26 cellular contexts compared by ENCODE assay signal in the genomic region with DNA sequence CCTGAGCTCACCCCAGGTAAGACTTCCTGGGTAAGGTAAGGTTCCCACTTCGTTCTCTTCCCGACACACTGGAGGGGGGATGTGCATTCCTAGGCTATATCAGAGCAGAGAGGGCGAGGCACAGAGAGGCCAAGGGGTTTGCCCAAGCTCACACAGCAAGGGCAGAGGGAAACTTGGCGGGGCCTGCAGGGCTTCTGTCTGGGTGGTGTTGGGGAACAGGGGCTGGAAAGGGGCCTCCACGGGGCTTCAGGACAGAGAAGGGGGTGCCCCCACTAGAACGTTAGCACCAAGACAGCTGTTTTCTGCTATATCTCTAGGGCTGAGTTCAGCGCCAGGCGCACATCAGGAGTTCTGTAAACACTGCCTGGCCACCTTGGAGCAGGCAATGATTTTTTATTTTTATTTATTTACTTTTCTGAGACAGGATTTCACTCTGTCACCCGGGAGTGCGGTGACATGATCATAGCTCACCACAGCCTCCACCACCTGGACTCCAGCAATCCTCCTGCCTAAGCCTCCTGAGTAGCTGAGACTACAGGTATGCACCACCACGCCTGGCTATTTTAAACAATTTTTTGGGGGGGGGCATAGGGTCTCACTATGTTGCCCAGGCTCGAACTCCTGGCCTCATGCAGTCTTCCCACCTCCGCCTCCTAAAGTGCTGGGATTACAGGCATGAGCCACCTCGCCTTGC. TPM values are rescaled to one million over a fixed set of nuclear protein-coding genes. Genes with fewer than 3 reads are reported as not detected.
DNase-seq lines count a peak whose midpoint lies in the region; ATAC-seq, FAIRE-seq and TF ChIP-seq lines count a peak whose summit lies in the region.
"Had no signal": no experiment of that assay in that cellular context is flagged by ENCODE, and none has a peak within 500 bp of the region (broad histone marks: within the 10 kb centered on the region; RNA-seq: fewer than 3 reads in every experiment).

No MANE protein-coding gene starts in this region.

- 92 to 96% (median 94%) methylated on average over 13 to 14 of the region's 14 CpGs for WGBS in heart left ventricle, 4 donors
- WGBS in smooth muscle cell (ENCODE audit: low lambda C conversion rate) = 89% methylated on average over 14 of the region's 14 CpGs
- WGBS in sigmoid colon, 2 donors = 62 to 83% methylated on average over 14 of the region's 14 CpGs

- H3K4me3 ChIP-seq in heart left ventricle (no peak overlapping the region), kidney (ENCODE audit: low read length in 2 of 2) (no peak overlapping the region), smooth muscle cell (no peak overlapping the region), sigmoid colon (no peak overlapping the region)
- H3K4me3 ChIP-seq: Peyer's patch, SJCRH30 had no signal

- peak; percentile 10 for DNase-seq in left ventricle myocardium superior
- DNase-seq in heart left ventricle = no peak
- no peak for DNase-seq in RWPE1 (ENCODE audit: low spot score)
- DNase-seq in kidney = peak; percentile 25
- no peak for DNase-seq in smooth muscle cell (lab: John Stamatoyannopoulos, UW; ENCODE audit: unreplicated experiment)
- DNase-seq in Calu3 = no peak
- DNase-seq in sigmoid colon = no peak
- DNase-seq: 8988T, DMS153, DND-41, H7, NCI-H1048, NCI-H1417, NCI-H187, NCI-H2081 treated with DMSO at 0.1 percent for 48 hours, NCI-H2171, NCI-H226, NCI-H510A, NCI-H69, Peyer's patch, SJCRH30 had no signal

- H3K4me1 ChIP-seq in heart left ventricle = peaks cover 0 to 14% (median 6%) of the 10 kb centered on the region in 12 donors
- no peaks in the 10 kb centered on the region for H3K4me1 ChIP-seq in kidney (ENCODE audit: control insufficient read depth in 1 of 2, insufficient read depth in 1 of 2, low read depth in 1 of 2, low read length in 2 of 2)
- peaks cover 8% of the 10 kb centered on the region for H3K4me1 ChIP-seq in smooth muscle cell (ENCODE audit: low read depth)
- H3K4me1 ChIP-seq in sigmoid colon = peaks cover 0 to 13% (median 0%) of the 10 kb centered on the region in 4 donors

- H3K36me3 ChIP-seq in heart left ventricle (no peaks in the 10 kb centered on the region), kidney (ENCODE audit: control insufficient read depth in 1 of 2, insufficient read depth in 2 of 2, low read length in 2 of 2) (no peaks in the 10 kb centered on the region), smooth muscle cell (ENCODE audit: low read depth) (no peaks in the 10 kb centered on the region), sigmoid colon (peaks cover 0 to 5% (median 0%) of the 10 kb centered on the region in 4 donors)
- H3K36me3 ChIP-seq: Peyer's patch, SJCRH30 had no signal

- peaks cover 24% of the 10 kb centered on the region for H3K36me3 Mint-ChIP-seq in Calu3 (ENCODE audit: insufficient read depth, unreplicated experiment)

- no peak overlapping the region for H3K4me3 Mint-ChIP-seq in Calu3 (ENCODE audit: low read depth, unreplicated experiment)

- H3K79me2 ChIP-seq in smooth muscle cell (ENCODE audit: low read depth) = no peaks in the 10 kb centered on the region

- H3K27ac Mint-ChIP-seq in Calu3 (ENCODE audit: unreplicated experiment) = no peak overlapping the region
- H3K27ac Mint-ChIP-seq: IgD-negative memory B cell had no signal

- H3K27me3 ChIP-seq in heart left ventricle (no peaks in the 10 kb centered on the region), smooth muscle cell (ENCODE audit: low read depth) (no peaks in the 10 kb centered on the region), sigmoid colon (no peaks in the 10 kb centered on the region)
- H3K27me3 ChIP-seq: Peyer's patch, SJCRH30 had no signal

- no peak overlapping the region for H3K9ac ChIP-seq in kidney (ENCODE audit: low read length in 2 of 2)
- H3K9ac ChIP-seq in smooth muscle cell (ENCODE audit: low read depth) = no peak overlapping the region

- no peaks in the 10 kb centered on the region for H3K9me3 ChIP-seq in heart left ventricle
- H3K9me3 ChIP-seq in kidney (ENCODE audit: control insufficient read depth in 1 of 2, low read length in 2 of 2) = peaks cover 0 to 5% of the 10 kb centered on the region in 2 donors
- H3K9me3 ChIP-seq in smooth muscle cell (replicated peaks; ENCODE audit: low read depth) = no peaks in the 10 kb centered on the region
- no peaks in the 10 kb centered on the region for H3K9me3 ChIP-seq in sigmoid colon
- H3K9me3 ChIP-seq: Peyer's patch, SJCRH30 had no signal

- H2AFZ ChIP-seq in smooth muscle cell (ENCODE audit: low read depth) = no peak overlapping the region

- no TSS peak for BruUV-seq in Calu3 (replicated peaks; lab: Mats Ljungman, UMichigan)

- FAIRE-seq in kidney (lab: Jason Lieb, UNC) = no peak
- FAIRE-seq: GM12892 had no signal

- TF ChIP-seq EP300 in sigmoid colon (IDR thresholded peaks at IDR 0.05) = no peak

- no peaks in the 10 kb centered on the region for H4K20me1 ChIP-seq in smooth muscle cell (ENCODE audit: low read depth)

- H3K27ac ChIP-seq in heart left ventricle (no peak overlapping the region), RWPE1 (peak overlapping the region; percentile 81; the same call in 1 of the 2 replicates), kidney (ENCODE audit: low read depth in 2 of 2, low read length in 2 of 2) (no peak overlapping the region), smooth muscle cell (ENCODE audit: low read depth) (peak overlapping the region; percentile 88), sigmoid colon (no peak overlapping the region)
- H3K27ac ChIP-seq: Peyer's patch, SJCRH30 had no signal

- POLR2A ChIA-PET in RWPE1 (lab: Yijun Ruan, JAX; ENCODE audit: low non-redundant PET) = no interaction called here

- no peaks in the 10 kb centered on the region for H3K9me3 Mint-ChIP-seq in Calu3 (ENCODE audit: low read depth, unreplicated experiment)

- intact Hi-C loops in left ventricle myocardium superior (cut with micrococcal nuclease) = no loop called here
- intact Hi-C loops in heart left ventricle (cut with DNase I) = no loop called here
- intact Hi-C loops in kidney (cut with DNase I) = no loop called here
- intact Hi-C loops in Calu3 (cut with micrococcal nuclease; ENCODE audit: unreplicated experiment) = no loop called here
- intact Hi-C loops in sigmoid colon (cut with DNase I) = no loop called here

- TF ChIP-seq POLR2A in heart left ventricle (IDR thresholded peaks at IDR 0.05) = no peak
- no peak for TF ChIP-seq POLR2A in sigmoid colon (IDR thresholded peaks at IDR 0.05)

- CTCF ChIA-PET in RWPE1 (lab: Yijun Ruan, JAX) = interaction anchor here (0.7 kb wide), 2 partner anchors 114 to 1814 kb away, joined by 4 read pairs; no protein-coding TSS in a partner anchor
- CTCF ChIA-PET in Calu3 (lab: Charles Lee) = no interaction called here

- peaks cover 41% of the 10 kb centered on the region for H3K4me1 Mint-ChIP-seq in Calu3 (ENCODE audit: low read depth, unreplicated experiment)

- no peak overlapping the region for H3K4me2 ChIP-seq in smooth muscle cell

- H3F3A ChIP-seq in smooth muscle cell (ENCODE audit: low read depth) = peaks cover 31% of the 10 kb centered on the region

- H3K27me3 Mint-ChIP-seq in Calu3 (ENCODE audit: unreplicated experiment) = no peaks in the 10 kb centered on the region

- ATAC-seq in left ventricle myocardium superior = no peak
- no peak for ATAC-seq in heart left ventricle
- no peak for ATAC-seq in GM18868 (IDR thresholded peaks at IDR 0.05; ENCODE audit: unreplicated experiment)
- ATAC-seq: SK-N-SH treated with all-trans-retinoic acid at 6 μM for 48 hours had no signal

- no peak for TF ChIP-seq CTCF in heart left ventricle (IDR thresholded peaks at IDR 0.05)
- TF ChIP-seq CTCF in RWPE1 (conservative IDR thresholded peaks at IDR 0.05; ENCODE audit: low read depth) = no peak
- TF ChIP-seq CTCF in kidney (IDR thresholded peaks at IDR 0.05; ENCODE audit: borderline replicate concordance, extremely low read depth, insufficient read depth) = no peak
- no peak for TF ChIP-seq CTCF in smooth muscle cell (IDR thresholded peaks at IDR 0.05; ENCODE audit: borderline replicate concordance, insufficient read depth, poor library complexity, severe bottlenecking)
- no peak for TF ChIP-seq CTCF in Calu3 (IDR thresholded peaks at IDR 0.05; ENCODE audit: unreplicated experiment)
- TF ChIP-seq CTCF in sigmoid colon (IDR thresholded peaks at IDR 0.05) = no peak

RNA-seq across cellular contexts. Expression of a gene that starts 25.0 kb away (rescaled TPM):
- total RNA-seq in left ventricle myocardium superior = 32.7 TPM
- 10 to 100 TPM; 19.4 to 50.9 (median 23.3) TPM for total RNA-seq in heart left ventricle
- polyA plus RNA-seq in heart left ventricle = 10 to 100 TPM; 11.8 to 17.9 TPM
- 53.0 TPM for total RNA-seq in kidney
- polyA plus RNA-seq in kidney (ENCODE audit: insufficient read depth, low read depth, low replicate concordance) = 14.1 TPM
- total RNA-seq in smooth muscle cell = 68.1 and 97.2 TPM in 2 replicates
- 32.0 and 33.7 TPM in 2 replicates for polyA plus RNA-seq in smooth muscle cell
- 4.5 and 6.4 TPM in 2 replicates for total RNA-seq in Calu3 (2022)
- 10 to 100 TPM; 33.9 to 38.5 (median 36.9) TPM for total RNA-seq in sigmoid colon
- polyA plus RNA-seq in sigmoid colon = 10 to 100 TPM; 19.7 to 21.6 (median 20.0) TPM
- total RNA-seq: OCI-LY7 had no signal
- polyA plus RNA-seq: IgD-negative memory B cell had no signal

Comparison
In these comparisons a context has a peak if more than half of its experiments do, and no peak if none do; other contexts are left out.
1. DNase-seq: peak in left ventricle myocardium superior (single experiment) and kidney (single experiment); none in heart left ventricle (0 of 5), RWPE1 (single experiment), smooth muscle cell (single experiment), Calu3 (single experiment) and sigmoid colon (single experiment).
2. H3K27ac ChIP-seq: peak in RWPE1 (single experiment) and smooth muscle cell (single experiment); none in heart left ventricle (0 of 12), kidney (0 of 2) and sigmoid colon (0 of 4).